Comparison of ENCODE assay signal across 15 cellular contexts in the genomic region with DNA sequence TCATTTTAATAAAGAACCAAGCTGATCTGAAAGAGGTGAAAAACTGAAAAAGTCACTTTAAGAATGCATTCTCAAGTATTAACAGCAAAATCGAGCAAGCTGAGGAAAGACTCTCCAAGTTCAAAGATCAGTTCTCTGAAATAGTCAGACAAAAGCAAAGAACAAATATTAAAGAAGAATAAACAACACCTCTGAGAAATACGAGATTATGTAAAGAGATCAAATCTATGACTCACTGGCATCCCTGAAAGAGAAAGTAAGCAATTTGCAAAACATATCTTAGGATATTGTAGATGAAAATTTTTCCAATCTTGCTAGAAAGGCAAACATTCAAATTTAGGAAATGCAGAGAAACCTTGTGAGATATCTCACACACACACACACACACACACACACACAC.
A peak's percentile ranks its signal among the peaks of the same experiment; 100 is the strongest.
DNase-seq lines count a peak whose midpoint lies in the region; ATAC-seq and TF ChIP-seq lines count a peak whose summit lies in the region.
"Had no signal": no experiment of that assay in that cellular context is flagged by ENCODE, and none has a peak within 500 bp of the region (broad histone marks: within the 10 kb centered on the region; RNA-seq: fewer than 3 reads in every experiment).

No MANE protein-coding gene starts in this region.

- H3K4me3 Mint-ChIP-seq in chondrocyte (ENCODE audit: unreplicated experiment): no peak overlapping the region
- H3K4me3 Mint-ChIP-seq: CD4-positive, alpha-beta memory T cell; H9 had no signal

- peak; percentile 27 for ATAC-seq in left colon
- ATAC-seq in HG03354 (IDR thresholded peaks at IDR 0.05; ENCODE audit: poor library complexity, severe bottlenecking, unreplicated experiment): no peak

- H3K4me1 ChIP-seq in ACC112 (ENCODE audit: control insufficient read depth, insufficient read depth, low read length, unreplicated experiment): peaks cover 9% of the 10 kb centered on the region
- H3K4me1 ChIP-seq: Peyer's patch had no signal

- peaks cover 14% of the 10 kb centered on the region for H3K9me3 Mint-ChIP-seq in chondrocyte (ENCODE audit: low read depth)
- H3K9me3 Mint-ChIP-seq: H9 had no signal

- no peak overlapping the region for H3K27ac ChIP-seq in ACC112 (ENCODE audit: low read depth, low read length)
- H3K27ac ChIP-seq: Peyer's patch had no signal

- H3K4me1 Mint-ChIP-seq in chondrocyte (ENCODE audit: low read depth): peaks cover 12% of the 10 kb centered on the region
- H3K4me1 Mint-ChIP-seq: CD4-positive, alpha-beta memory T cell; H9 had no signal

- intact Hi-C loops in left colon (cut with DNase I, micrococcal nuclease): no loop called here

- H3K27ac Mint-ChIP-seq in chondrocyte (ENCODE audit: unreplicated experiment): peak overlapping the region; percentile 4
- H3K27ac Mint-ChIP-seq: CD4-positive, alpha-beta memory T cell; H9 had no signal

- DNase-seq in LHCN-M2 (ENCODE audit: low read depth) (peak; percentile 34), chondrocyte (ENCODE audit: low spot score) (no peak), left colon (no peak), mucosa of gallbladder (ENCODE audit: low spot score) (no peak), NCI-H526 treated with DMSO at 0.1 percent for 48 hours (lab: John Stamatoyannopoulos, UW) (no peak)
- DNase-seq in effector CD4-positive, alpha-beta T cell: no peak
- DNase-seq: CD4-positive, alpha-beta memory T cell; DND-41; H9; NCI-H226; Peyer's patch; Right ventricle myocardium superior; SK-N-SH had no signal

- no peaks in the 10 kb centered on the region for H3K27me3 Mint-ChIP-seq in chondrocyte (ENCODE audit: low read depth)
- H3K27me3 Mint-ChIP-seq: CD4-positive, alpha-beta memory T cell had no signal

- TF ChIP-seq CTCF in chondrocyte (IDR thresholded peaks at IDR 0.05): no peak

- H3K36me3 Mint-ChIP-seq in chondrocyte (ENCODE audit: low read depth): peaks cover 7% of the 10 kb centered on the region

- no peaks in the 10 kb centered on the region for H3K36me3 ChIP-seq in ACC112 (ENCODE audit: insufficient read depth, low read length)
- H3K36me3 ChIP-seq: Peyer's patch had no signal

- H3K79me2 ChIP-seq in ACC112 (ENCODE audit: control insufficient read depth, insufficient read depth, low read length, unreplicated experiment): no peaks in the 10 kb centered on the region

- peak overlapping the region; percentile 31 for H2AFZ ChIP-seq in ACC112 (ENCODE audit: low read length, unreplicated experiment)

- H3K4me3 ChIP-seq in ACC112 (ENCODE audit: low read depth, low read length): no peak overlapping the region
- H3K4me3 ChIP-seq: Peyer's patch had no signal

- no peaks in the 10 kb centered on the region for H3K27me3 ChIP-seq in ACC112 (ENCODE audit: insufficient read depth, low read length)
- H3K27me3 ChIP-seq: Peyer's patch had no signal
